Comparison of ENCODE assay signal across 29 cellular contexts in genomic region chr16:85545227-85545818, GRCh38.
"Had no signal": no experiment of that assay in that cellular context is flagged by ENCODE, and none has a peak within 500 bp of the region (broad histone marks: within the 10 kb centered on the region; RNA-seq: fewer than 3 reads in every experiment).

No MANE protein-coding gene starts in this region.

- H3K36me3 ChIP-seq: esophagus squamous epithelium, heart left ventricle, left lung, right lobe of liver, thoracic aorta, tibial nerve, vagina had no signal

- H3K27ac ChIP-seq: coronary artery, esophagus squamous epithelium, heart left ventricle, hepatocyte, left lung, parathyroid adenoma, right lobe of liver, thoracic aorta, tibial nerve, vagina had no signal

- H3K36me3 Mint-ChIP-seq: naive B cell; natural killer cell treated with Interleukin-12 subunit alpha and Interleukin-12 subunit beta and Interleukin-15 and Interleukin-18, amount 100 ng/mL, for 72 hours; stimulated activated naive B cell treated with anti-CD40 and anti-IgM and Interleukin-4, amounts not matched to agents 10 μg/mL and 1 μg/mL and 100 μg/mL, for 72 hours had no signal

- H3K4me3 Mint-ChIP-seq: mesothelial cell of epicardium; naive B cell; natural killer cell treated with Interleukin-12 subunit alpha and Interleukin-12 subunit beta and Interleukin-15 and Interleukin-18, amount 100 ng/mL, for 72 hours; neural crest cell; stimulated activated naive B cell treated with anti-CD40 and anti-IgM and Interleukin-4, amounts not matched to agents 10 μg/mL and 1 μg/mL and 100 μg/mL, for 72 hours; stimulated activated naive CD8-positive, alpha-beta T cell treated with anti-CD3 and anti-CD28 coated beads, Interleukin-15, Interleukin-2, amounts not matched to agents 100 ng/mL and 50 ng/mL, for 24 hours had no signal

- H3K9ac ChIP-seq: parathyroid adenoma had no signal

- H3K27me3 ChIP-seq: esophagus squamous epithelium, heart left ventricle, hepatocyte, left lung, right lobe of liver, tibial nerve, vagina had no signal

- H3K9me3 ChIP-seq: esophagus squamous epithelium, left lung, mucosa of descending colon, right lobe of liver, thoracic aorta, tibial nerve, vagina had no signal

- H3K9me3 Mint-ChIP-seq: mesothelial cell of epicardium; naive B cell; natural killer cell treated with Interleukin-12 subunit alpha and Interleukin-12 subunit beta and Interleukin-15 and Interleukin-18, amount 100 ng/mL, for 72 hours; neural crest cell; stimulated activated naive B cell treated with anti-CD40 and anti-IgM and Interleukin-4, amounts not matched to agents 10 μg/mL and 1 μg/mL and 100 μg/mL, for 72 hours; stimulated activated naive CD8-positive, alpha-beta T cell treated with anti-CD3 and anti-CD28 coated beads, Interleukin-15, Interleukin-2, amounts not matched to agents 100 ng/mL and 50 ng/mL, for 24 hours had no signal

- H3K4me3 ChIP-seq: coronary artery, esophagus squamous epithelium, heart left ventricle, hepatocyte, left lung, mucosa of descending colon, right lobe of liver, thoracic aorta, tibial nerve, vagina had no signal

- DNase-seq: dermis blood vessel endothelial cell; effector memory CD4-positive, alpha-beta T cell; erythroblast; esophagus squamous epithelium; heart left ventricle; left cardiac atrium; mesenchymal stem cell; mucosa of descending colon; naive B cell; right lobe of liver; small intestine; stimulated activated CD4-positive, alpha-beta T cell treated with anti-CD3 and anti-CD28 coated beads, Interleukin-15, amount 100 ng/mL, for 24 hours; stimulated activated CD4-positive, alpha-beta T cell treated with anti-CD3 and anti-CD28 coated beads, Interleukin-2, amount 100 ng/mL, for 48 hours; stimulated activated naive B cell treated with anti-CD40 and anti-IgM and Interleukin-4, amounts not matched to agents 10 μg/mL and 1 μg/mL and 100 μg/mL, for 72 hours had no signal

- FAIRE-seq: endometrium, frontal cortex, islet of Langerhans, small intestine had no signal

- H2AFZ ChIP-seq: hepatocyte, parathyroid adenoma had no signal

- H3K27ac Mint-ChIP-seq: mesothelial cell of epicardium; natural killer cell treated with Interleukin-12 subunit alpha and Interleukin-12 subunit beta and Interleukin-15 and Interleukin-18, amount 100 ng/mL, for 72 hours; progenitor cell of endocrine pancreas; stimulated activated naive B cell treated with anti-CD40 and anti-IgM and Interleukin-4, amounts not matched to agents 10 μg/mL and 1 μg/mL and 100 μg/mL, for 72 hours; stimulated activated naive CD8-positive, alpha-beta T cell treated with anti-CD3 and anti-CD28 coated beads, Interleukin-15, Interleukin-2, amounts not matched to agents 100 ng/mL and 50 ng/mL, for 24 hours had no signal

- H3K4me2 ChIP-seq: hepatocyte had no signal

- H3K27me3 Mint-ChIP-seq: naive B cell; natural killer cell treated with Interleukin-12 subunit alpha and Interleukin-12 subunit beta and Interleukin-15 and Interleukin-18, amount 100 ng/mL, for 72 hours; stimulated activated naive B cell treated with anti-CD40 and anti-IgM and Interleukin-4, amounts not matched to agents 10 μg/mL and 1 μg/mL and 100 μg/mL, for 72 hours; stimulated activated naive CD8-positive, alpha-beta T cell treated with anti-CD3 and anti-CD28 coated beads, Interleukin-15, Interleukin-2, amounts not matched to agents 100 ng/mL and 50 ng/mL, for 24 hours had no signal

- ATAC-seq: heart left ventricle; left cardiac atrium; left lung; mucosa of descending colon; natural killer cell treated with Interleukin-12 subunit alpha and Interleukin-12 subunit beta and Interleukin-15 and Interleukin-18, amount 100 ng/mL, for 72 hours; right lobe of liver; stimulated activated naive B cell treated with anti-CD40 and anti-IgM and Interleukin-4, amounts not matched to agents 10 μg/mL and 1 μg/mL and 100 μg/mL, for 72 hours had no signal
